In the genomic region with DNA sequence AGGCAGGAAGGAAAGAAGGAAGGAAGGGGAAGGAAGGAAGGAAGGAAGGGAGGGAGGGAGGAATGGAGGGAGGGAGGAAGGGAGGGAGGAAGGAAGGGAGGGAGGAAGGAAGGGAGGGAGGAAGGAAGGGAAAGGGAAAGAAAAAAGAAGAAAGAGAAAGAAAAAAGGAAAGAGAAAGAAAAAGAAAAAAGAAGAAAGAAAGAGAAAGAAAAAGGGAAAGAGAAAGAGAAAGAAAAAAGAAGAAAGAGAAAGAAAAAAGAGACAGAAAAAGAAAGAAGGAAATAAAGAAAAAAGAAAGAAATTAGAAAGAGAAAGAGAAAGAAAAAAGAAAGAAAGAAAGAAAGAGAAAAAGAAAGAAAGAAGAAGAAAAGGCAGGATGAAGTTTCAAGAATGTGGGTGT, we compare ENCODE assay signal across 2 cellular contexts.
TF ChIP-seq lines count a peak whose summit lies in the region.

No MANE protein-coding gene starts in this region.

TF ChIP-seq in HEK293, 187 proteins besides CTCF, POLR2A, EP300 and RAD21:
- TF ChIP-seq, protein P1, sequence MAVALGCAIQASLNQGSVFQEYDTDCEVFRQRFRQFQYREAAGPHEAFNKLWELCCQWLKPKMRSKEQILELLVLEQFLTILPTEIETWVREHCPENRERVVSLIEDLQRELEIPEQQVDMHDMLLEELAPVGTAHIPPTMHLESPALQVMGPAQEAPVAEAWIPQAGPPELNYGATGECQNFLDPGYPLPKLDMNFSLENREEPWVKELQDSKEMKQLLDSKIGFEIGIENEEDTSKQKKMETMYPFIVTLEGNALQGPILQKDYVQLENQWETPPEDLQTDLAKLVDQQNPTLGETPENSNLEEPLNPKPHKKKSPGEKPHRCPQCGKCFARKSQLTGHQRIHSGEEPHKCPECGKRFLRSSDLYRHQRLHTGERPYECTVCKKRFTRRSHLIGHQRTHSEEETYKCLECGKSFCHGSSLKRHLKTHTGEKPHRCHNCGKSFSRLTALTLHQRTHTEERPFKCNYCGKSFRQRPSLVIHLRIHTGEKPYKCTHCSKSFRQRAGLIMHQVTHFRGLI (tag by site-specific recombination; IDR thresholded peaks at IDR 0.05), result no peak
- TF ChIP-seq ZNF596 (tag by site-specific recombination; IDR thresholded peaks at IDR 0.05) (no peak), PRDM1 (tag by site-specific recombination; IDR thresholded peaks at IDR 0.05) (peak; percentile 81), ZBTB1 (tag by site-specific recombination; IDR thresholded peaks at IDR 0.05) (no peak), ZNF366 (tag by site-specific recombination; conservative IDR thresholded peaks at IDR 0.05) (peak; percentile 81), ZNF48 (tag by site-specific recombination; IDR thresholded peaks at IDR 0.05) (no peak), ZNF792 (tag by site-specific recombination; IDR thresholded peaks at IDR 0.05) (no peak), ZNF830 (tag by site-specific recombination; IDR thresholded peaks at IDR 0.05; ENCODE audit: low read depth) (no peak), ZNF548 (tag by site-specific recombination; IDR thresholded peaks at IDR 0.05) (no peak)
- TF ChIP-seq, protein P2, sequence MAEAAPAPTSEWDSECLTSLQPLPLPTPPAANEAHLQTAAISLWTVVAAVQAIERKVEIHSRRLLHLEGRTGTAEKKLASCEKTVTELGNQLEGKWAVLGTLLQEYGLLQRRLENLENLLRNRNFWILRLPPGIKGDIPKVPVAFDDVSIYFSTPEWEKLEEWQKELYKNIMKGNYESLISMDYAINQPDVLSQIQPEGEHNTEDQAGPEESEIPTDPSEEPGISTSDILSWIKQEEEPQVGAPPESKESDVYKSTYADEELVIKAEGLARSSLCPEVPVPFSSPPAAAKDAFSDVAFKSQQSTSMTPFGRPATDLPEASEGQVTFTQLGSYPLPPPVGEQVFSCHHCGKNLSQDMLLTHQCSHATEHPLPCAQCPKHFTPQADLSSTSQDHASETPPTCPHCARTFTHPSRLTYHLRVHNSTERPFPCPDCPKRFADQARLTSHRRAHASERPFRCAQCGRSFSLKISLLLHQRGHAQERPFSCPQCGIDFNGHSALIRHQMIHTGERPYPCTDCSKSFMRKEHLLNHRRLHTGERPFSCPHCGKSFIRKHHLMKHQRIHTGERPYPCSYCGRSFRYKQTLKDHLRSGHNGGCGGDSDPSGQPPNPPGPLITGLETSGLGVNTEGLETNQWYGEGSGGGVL (tag by site-specific recombination; IDR thresholded peaks at IDR 0.05), result no peak

TF ChIP-seq in K562, 482 proteins besides CTCF, POLR2A, EP300 and RAD21:
- TF ChIP-seq, protein P3, sequence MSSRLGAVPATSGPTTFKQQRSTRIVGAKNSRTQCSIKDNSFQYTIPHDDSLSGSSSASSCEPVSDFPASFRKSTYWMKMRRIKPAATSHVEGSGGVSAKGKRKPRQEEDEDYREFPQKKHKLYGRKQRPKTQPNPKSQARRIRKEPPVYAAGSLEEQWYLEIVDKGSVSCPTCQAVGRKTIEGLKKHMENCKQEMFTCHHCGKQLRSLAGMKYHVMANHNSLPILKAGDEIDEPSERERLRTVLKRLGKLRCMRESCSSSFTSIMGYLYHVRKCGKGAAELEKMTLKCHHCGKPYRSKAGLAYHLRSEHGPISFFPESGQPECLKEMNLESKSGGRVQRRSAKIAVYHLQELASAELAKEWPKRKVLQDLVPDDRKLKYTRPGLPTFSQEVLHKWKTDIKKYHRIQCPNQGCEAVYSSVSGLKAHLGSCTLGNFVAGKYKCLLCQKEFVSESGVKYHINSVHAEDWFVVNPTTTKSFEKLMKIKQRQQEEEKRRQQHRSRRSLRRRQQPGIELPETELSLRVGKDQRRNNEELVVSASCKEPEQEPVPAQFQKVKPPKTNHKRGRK (tag; IDR thresholded peaks at IDR 0.05), result peak; percentile 78; the same call in 1 of the 2 replicates
- TF ChIP-seq PPARD (CRISPR knock-in tag; IDR thresholded peaks at IDR 0.05) (no peak), HIVEP1 (CRISPR knock-in tag; IDR thresholded peaks at IDR 0.05) (no peak)
TF ChIP-seq in K562: peak in this region for 1.
